ENCODE assay signal across 16 cellular contexts in the genomic region with DNA sequence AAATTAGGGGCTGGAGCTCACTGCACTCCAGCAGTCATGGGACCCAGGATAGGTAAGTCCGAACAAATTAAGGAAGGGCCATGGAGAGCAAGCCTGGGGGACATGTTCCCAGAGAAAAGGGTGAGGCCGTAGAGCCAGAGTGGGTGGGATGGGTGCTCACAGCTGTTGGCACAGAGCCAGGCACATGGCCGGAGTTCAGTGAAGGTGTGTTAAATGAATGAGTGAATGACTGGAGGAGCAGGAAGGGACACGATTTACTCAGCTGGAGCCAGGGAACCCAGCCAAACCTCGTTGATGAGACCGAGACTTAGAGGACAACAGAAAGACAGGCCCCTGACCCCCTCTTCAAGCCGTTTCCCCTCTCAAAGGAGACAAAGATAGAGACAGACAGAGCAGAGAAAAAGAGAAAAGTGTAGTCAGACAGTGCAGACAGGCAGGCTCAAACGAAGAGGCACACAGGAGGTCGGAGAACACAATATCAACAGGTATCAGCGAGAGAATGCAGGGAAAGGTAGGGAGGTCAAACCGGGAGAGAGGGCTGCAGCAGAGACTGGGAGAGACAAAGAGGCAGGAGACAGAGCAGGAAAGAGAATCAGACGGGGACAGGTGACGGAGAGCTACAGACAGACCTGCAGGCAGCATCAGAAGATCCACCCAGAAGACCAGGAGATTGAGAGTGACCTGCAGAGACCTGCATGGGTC. TPM values are rescaled to one million over a fixed set of nuclear protein-coding genes. Genes with fewer than 3 reads are reported as not detected.
DNase-seq lines count a peak whose midpoint lies in the region; ATAC-seq and TF ChIP-seq lines count a peak whose summit lies in the region.
"Had no signal": no experiment of that assay in that cellular context is flagged by ENCODE, and none has a peak within 500 bp of the region (broad histone marks: within the 10 kb centered on the region; RNA-seq: fewer than 3 reads in every experiment).

No MANE protein-coding gene starts in this region.

- H3K18ac ChIP-seq in neuronal stem cell (ENCODE audit: low read length) = no peak overlapping the region

- H4K8ac ChIP-seq in neuronal stem cell (ENCODE audit: low read depth, low read length) = no peak overlapping the region

- peak overlapping the region; percentile 63 for H3K4me3 ChIP-seq in left ventricle myocardium inferior
- no peak overlapping the region for H3K4me3 ChIP-seq in neuronal stem cell (ENCODE audit: low read length in 2 of 2)
- peak overlapping the region; percentile 52 for H3K4me3 ChIP-seq in upper lobe of right lung
- H3K4me3 ChIP-seq: GM12878 had no signal

- no peaks in the 10 kb centered on the region for H3K36me3 ChIP-seq in left ventricle myocardium inferior
- H3K36me3 ChIP-seq in neuronal stem cell (replicated peaks in 1 of 2; ENCODE audit: control insufficient read depth in 2 of 2, insufficient read depth in 2 of 2, low read length in 2 of 2) = no peaks in the 10 kb centered on the region
- no peaks in the 10 kb centered on the region for H3K36me3 ChIP-seq in upper lobe of right lung
- H3K36me3 ChIP-seq: neutrophil had no signal

- H3K9ac ChIP-seq in neuronal stem cell (ENCODE audit: low read depth, low read length, poor library complexity) = no peak overlapping the region

- TF ChIP-seq CTCF in left ventricle myocardium inferior (IDR thresholded peaks at IDR 0.05; ENCODE audit: borderline replicate concordance) (no peak), upper lobe of right lung (IDR thresholded peaks at IDR 0.05) (no peak)

- no peak overlapping the region for H2AK5ac ChIP-seq in neuronal stem cell (ENCODE audit: low read depth, low read length)

- no peak overlapping the region for H3K14ac ChIP-seq in neuronal stem cell (ENCODE audit: low read length)

- H3K4me2 ChIP-seq in neuronal stem cell (ENCODE audit: insufficient read depth, low read length, poor library complexity, severe bottlenecking) = no peak overlapping the region

- H2BK120ac ChIP-seq in neuronal stem cell (ENCODE audit: low read depth, low read length) = no peak overlapping the region

- H3K27ac ChIP-seq in left ventricle myocardium inferior (replicated peaks) (peak overlapping the region; percentile 75), neuronal stem cell (replicated peaks; ENCODE audit: low read length) (no peak overlapping the region), upper lobe of right lung (peak overlapping the region; percentile 61)
- H3K27ac ChIP-seq: neutrophil had no signal

- intact Hi-C loops in left ventricle myocardium inferior (cut with micrococcal nuclease) (no loop called here), left cardiac atrium (cut with DNase I) (no loop called here), upper lobe of right lung (cut with DNase I) (no loop called here)

- no peak overlapping the region for H3K23ac ChIP-seq in neuronal stem cell (ENCODE audit: low read depth, low read length, poor library complexity)

- H3K9me3 ChIP-seq in left ventricle myocardium inferior (replicated peaks) (no peaks in the 10 kb centered on the region), neuronal stem cell (replicated peaks in 1 of 2; ENCODE audit: control insufficient read depth in 2 of 2, insufficient read depth in 1 of 2, low read depth in 1 of 2, low read length in 2 of 2) (no peaks in the 10 kb centered on the region), upper lobe of right lung (no peaks in the 10 kb centered on the region)
- H3K9me3 ChIP-seq: neutrophil had no signal

- H3K4ac ChIP-seq in neuronal stem cell (ENCODE audit: low read length) = no peak overlapping the region

- H2AFZ ChIP-seq in neuronal stem cell (ENCODE audit: low read length) = no peak overlapping the region

- DNase-seq in left ventricle myocardium inferior = no peak
- no peak for DNase-seq in left cardiac atrium
- no peak for DNase-seq in neuronal stem cell (ENCODE audit: low spot score)
- DNase-seq in upper lobe of right lung = no peak
- no peak for DNase-seq in A172 (ENCODE audit: low spot score)
- no peak for DNase-seq in DMS53 (lab: John Stamatoyannopoulos, UW)
- no peak for DNase-seq in NCI-H1417 treated with DMSO at 0.1 percent for 48 hours (lab: John Stamatoyannopoulos, UW)
- DNase-seq: DND-41; immature natural killer cell; stimulated activated CD8-positive, alpha-beta memory T cell treated with anti-CD3 and anti-CD28 coated beads, Interleukin-4, amount 100 ng/mL, for 48 hours had no signal

- ATAC-seq in left cardiac atrium (no peak), esophagus mucosa (peak; percentile 45), upper lobe of right lung (no peak)
- ATAC-seq: activated naive CD4-positive, alpha-beta T cell treated with anti-CD3 and anti-CD28 coated beads, Interleukin-2, amount 50 U/mL, for 72 hours; GM12878 had no signal

- H4K91ac ChIP-seq in neuronal stem cell (ENCODE audit: low read depth, low read length, poor library complexity) = no peak overlapping the region

- H2BK12ac ChIP-seq in neuronal stem cell (ENCODE audit: low read length) = no peak overlapping the region

- WGBS in neuronal stem cell (ENCODE audit: extremely low coverage in 2 of 2, insufficient read length in 2 of 2, insufficient replicate concordance in 1 of 2), 2 donors = no CpG with 5 or more reads among the region's 13 CpGs

- no peaks in the 10 kb centered on the region for H3K79me1 ChIP-seq in neuronal stem cell (ENCODE audit: low read depth, low read length)

- H3K4me1 ChIP-seq in left ventricle myocardium inferior (peaks cover 64% of the 10 kb centered on the region), neuronal stem cell (ENCODE audit: control insufficient read depth in 2 of 2, insufficient read depth in 1 of 2, low read depth in 1 of 2, low read length in 2 of 2) (peaks cover 4 to 7% of the 10 kb centered on the region in 2 donors), upper lobe of right lung (peaks cover 20% of the 10 kb centered on the region)

- H2BK15ac ChIP-seq in neuronal stem cell (ENCODE audit: low read length) = no peak overlapping the region

- peak overlapping the region; percentile 60 for H2BK5ac ChIP-seq in neuronal stem cell (ENCODE audit: low read length)

- H3K27me3 ChIP-seq in left ventricle myocardium inferior (ENCODE audit: low read depth) (no peaks in the 10 kb centered on the region), neuronal stem cell (ENCODE audit: control insufficient read depth in 3 of 3, insufficient read depth in 3 of 3, low read depth in 1 of 3, low read length in 3 of 3) (no peaks in the 10 kb centered on the region), upper lobe of right lung (no peaks in the 10 kb centered on the region)

RNA-seq across cellular contexts. Expression of a gene that starts 0.6 kb away (rescaled TPM):
- total RNA-seq in left ventricle myocardium inferior = 22.7 TPM
- 10 to 100 TPM; 49.0 to 55.8 TPM for total RNA-seq in left cardiac atrium
- total RNA-seq in esophagus mucosa = 9.7 TPM
- polyA plus RNA-seq in neuronal stem cell (2013, experiment 1 of 2) = not detected
- polyA plus RNA-seq in neuronal stem cell (2013, experiment 2 of 2) = not detected
- 204 TPM for total RNA-seq in upper lobe of right lung
- total RNA-seq in A172 (2014; rRNA removed; shearing (Covaris generic)) = 1.2 and 2.0 TPM in 2 replicates
- total RNA-seq: activated naive CD4-positive, alpha-beta T cell treated with anti-CD3 and anti-CD28 coated beads, Interleukin-2, amount 50 U/mL, for 72 hours had no signal
- polyA plus RNA-seq: immature natural killer cell had no signal

RNA-seq across cellular contexts. Expression of a gene that starts 54.8 kb away (rescaled TPM):
- not detected for total RNA-seq in left ventricle myocardium inferior
- not detected for total RNA-seq in left cardiac atrium
- not detected for total RNA-seq in esophagus mucosa
- polyA plus RNA-seq in neuronal stem cell (2013, experiment 1 of 2) = not detected
- polyA plus RNA-seq in neuronal stem cell (2013, experiment 2 of 2) = not detected
- not detected for total RNA-seq in upper lobe of right lung
- total RNA-seq in A172 (2014; rRNA removed; shearing (Covaris generic)) = 0.02 TPM in 1 of 2 replicates, not detected in the other
- total RNA-seq: activated naive CD4-positive, alpha-beta T cell treated with anti-CD3 and anti-CD28 coated beads, Interleukin-2, amount 50 U/mL, for 72 hours; chondrocyte; GM12878; NCI-H460 had no signal
- polyA plus RNA-seq: immature natural killer cell had no signal

Comparison
In these comparisons a context has a peak if more than half of its experiments do, and no peak if none do; other contexts are left out.
1. H3K4me3 ChIP-seq: peak in left ventricle myocardium inferior (single experiment) and upper lobe of right lung (single experiment); none in neuronal stem cell (0 of 2).